In genomic region chr9:136135326-136136126, GRCh38 we compare ENCODE assay signal across 27 cellular contexts.
"Had no signal": no experiment of that assay in that cellular context is flagged by ENCODE, and none has a peak within 500 bp of the region (broad histone marks: within the 10 kb centered on the region; RNA-seq: fewer than 3 reads in every experiment).

No MANE protein-coding gene starts in this region.

- H3K4me3 Mint-ChIP-seq: activated naive CD8-positive, alpha-beta T cell; activated T-cell treated with anti-CD3 and anti-CD28 coated beads, Interleukin-2, amount 50 U/mL, for 24 hours; central memory CD8-positive, alpha-beta T cell; memory B cell; nephron progenitor cell; stimulated activated memory B cell treated with anti-CD40 and anti-IgM and Interleukin-4, amounts not matched to agents 10 μg/mL and 1 μg/mL and 100 μg/mL, for 72 hours; T-helper 2 cell treated with Interferon-gamma antibody and Interleukin-4, amounts not matched to agents 5 μg/mL and 100 μg/mL, for 36 hours had no signal

- H3K36me3 Mint-ChIP-seq: activated naive CD8-positive, alpha-beta T cell; memory B cell; stimulated activated memory B cell treated with anti-CD40 and anti-IgM and Interleukin-4, amounts not matched to agents 10 μg/mL and 1 μg/mL and 100 μg/mL, for 72 hours had no signal

- H3K4me3 ChIP-seq: adrenal gland, esophagus muscularis mucosa, gastrocnemius medialis, right lobe of liver, stomach, suprapubic skin, tibial nerve had no signal

- H2AFZ ChIP-seq: parathyroid adenoma had no signal

- DNase-seq: activated CD4-positive, alpha-beta T cell treated with anti-CD3 and anti-CD28 coated beads, Interleukin-2, amount 50 U/mL, for 1 hour; activated CD8-positive, alpha-beta memory T cell treated with anti-CD3 and anti-CD28 coated beads for 24 hours; activated CD8-positive, alpha-beta memory T cell treated with anti-CD3 and anti-CD28 coated beads, Interleukin-2, amount 50 U/mL, for 4 hours; activated naive CD4-positive, alpha-beta T cell; activated T-cell treated with anti-CD3 and anti-CD28 coated beads, Interleukin-2, amount 50 U/mL, for 24 hours; adrenal gland; gastrocnemius medialis; head of caudate nucleus; nephron progenitor cell; right lobe of liver; small intestine; stomach had no signal

- H3K9me3 Mint-ChIP-seq: activated T-cell treated with anti-CD3 and anti-CD28 coated beads, Interleukin-2, amount 50 U/mL, for 24 hours; activated T-helper 2 cell treated with anti-CD3 and anti-CD28 coated beads, Interferon-gamma antibody, Interleukin-2, Interleukin-4, amounts not matched to agents 10 μg/mL and 5 μg/mL and 100 μg/mL, durations not matched to agents 14 hours and 24 hours and 36 hours; central memory CD8-positive, alpha-beta T cell; memory B cell; nephron progenitor cell; stimulated activated memory B cell treated with anti-CD40 and anti-IgM and Interleukin-4, amounts not matched to agents 10 μg/mL and 1 μg/mL and 100 μg/mL, for 72 hours; T-helper 2 cell treated with Interferon-gamma antibody and Interleukin-4, amounts not matched to agents 5 μg/mL and 100 μg/mL, for 36 hours had no signal

- H3K4me1 ChIP-seq: parathyroid adenoma, right lobe of liver had no signal

- H3K36me3 ChIP-seq: adrenal gland, esophagus muscularis mucosa, gastrocnemius medialis, right lobe of liver, stomach, suprapubic skin, tibial nerve had no signal

- ATAC-seq: activated CD4-positive, CD25-positive, alpha-beta regulatory T cell treated with anti-CD3 and anti-CD28 coated beads, Interleukin-2, amount 50 U/mL, for 24 hours; gastrocnemius medialis; stimulated activated memory B cell treated with anti-CD40 and anti-IgM and Interleukin-4, amounts not matched to agents 10 μg/mL and 1 μg/mL and 100 μg/mL, for 72 hours had no signal

- H3K27ac Mint-ChIP-seq: activated naive CD8-positive, alpha-beta T cell; activated T-cell treated with anti-CD3 and anti-CD28 coated beads, Interleukin-2, amount 50 U/mL, for 24 hours; activated T-helper 2 cell treated with anti-CD3 and anti-CD28 coated beads, Interferon-gamma antibody, Interleukin-2, Interleukin-4, amounts not matched to agents 10 μg/mL and 5 μg/mL and 100 μg/mL, durations not matched to agents 14 hours and 24 hours and 36 hours; memory B cell; nephron progenitor cell; stimulated activated memory B cell treated with anti-CD40 and anti-IgM and Interleukin-4, amounts not matched to agents 10 μg/mL and 1 μg/mL and 100 μg/mL, for 72 hours; T-helper 2 cell treated with Interferon-gamma antibody and Interleukin-4, amounts not matched to agents 5 μg/mL and 100 μg/mL, for 36 hours had no signal

- H3K27me3 ChIP-seq: right lobe of liver had no signal

- H3K9ac ChIP-seq: parathyroid adenoma had no signal

- H3K79me2 ChIP-seq: parathyroid adenoma had no signal

- H3K9me3 ChIP-seq: adrenal gland, esophagus muscularis mucosa, gastrocnemius medialis, right lobe of liver, stomach, suprapubic skin, tibial nerve had no signal

- FAIRE-seq: astrocyte, colon, keratinocyte, small intestine, urothelium cell line had no signal

- H3K27ac ChIP-seq: adrenal gland, esophagus muscularis mucosa, gastrocnemius medialis, parathyroid adenoma, right lobe of liver, stomach, suprapubic skin, tibial nerve had no signal
